In genomic region chr2:125644257-125644656, GRCh38 we compare ENCODE assay signal across 18 cellular contexts.
"Had no signal": no experiment of that assay in that cellular context is flagged by ENCODE, and none has a peak within 500 bp of the region (broad histone marks: within the 10 kb centered on the region; RNA-seq: fewer than 3 reads in every experiment).

No MANE protein-coding gene starts in this region.

- DNase-seq: effector memory CD4-positive, alpha-beta T cell; gastrocnemius medialis; mammary epithelial cell; naive thymus-derived CD8-positive, alpha-beta T cell; psoas muscle; spleen; stimulated activated CD4-positive, alpha-beta T cell treated with anti-CD3 and anti-CD28 coated beads, Interleukin-2, amount 100 ng/mL, for 24 hours; stimulated activated CD4-positive, alpha-beta T cell treated with anti-CD3 and anti-CD28 coated beads, Interleukin-4, amount 100 ng/mL, for 4 hours; stimulated activated naive B cell treated with anti-CD40 and anti-IgM and Interleukin-4, amounts not matched to agents 10 μg/mL and 1 μg/mL and 100 μg/mL, for 72 hours; stomach; substantia nigra had no signal

- H3K36me3 Mint-ChIP-seq: naive thymus-derived CD8-positive, alpha-beta T cell; stimulated activated naive B cell treated with anti-CD40 and anti-IgM and Interleukin-4, amounts not matched to agents 10 μg/mL and 1 μg/mL and 100 μg/mL, for 72 hours had no signal

- H3K27me3 Mint-ChIP-seq: naive thymus-derived CD8-positive, alpha-beta T cell; stimulated activated naive B cell treated with anti-CD40 and anti-IgM and Interleukin-4, amounts not matched to agents 10 μg/mL and 1 μg/mL and 100 μg/mL, for 72 hours had no signal

- H3K9me3 ChIP-seq: esophagus muscularis mucosa, gastrocnemius medialis, mucosa of descending colon, psoas muscle, spleen, thoracic aorta, transverse colon had no signal

- H3K4me3 ChIP-seq: esophagus muscularis mucosa, gastrocnemius medialis, mucosa of descending colon, psoas muscle, spleen, stomach, thoracic aorta, transverse colon had no signal

- H3K27me3 ChIP-seq: esophagus muscularis mucosa, gastrocnemius medialis, spleen, stomach, transverse colon had no signal

- H3K27ac ChIP-seq: epithelial cell of prostate, esophagus muscularis mucosa, gastrocnemius medialis, psoas muscle, spleen, stomach, thoracic aorta had no signal

- ATAC-seq: gastrocnemius medialis; left lobe of liver; naive thymus-derived CD8-positive, alpha-beta T cell; psoas muscle; sciatic nerve; stimulated activated naive B cell treated with anti-CD40 and anti-IgM and Interleukin-4, amounts not matched to agents 10 μg/mL and 1 μg/mL and 100 μg/mL, for 72 hours had no signal

- H3K36me3 ChIP-seq: esophagus muscularis mucosa, gastrocnemius medialis, spleen, stomach, thoracic aorta, transverse colon had no signal

- H3K4me1 Mint-ChIP-seq: naive thymus-derived CD8-positive, alpha-beta T cell; stimulated activated naive B cell treated with anti-CD40 and anti-IgM and Interleukin-4, amounts not matched to agents 10 μg/mL and 1 μg/mL and 100 μg/mL, for 72 hours had no signal

- H3K4me3 Mint-ChIP-seq: naive thymus-derived CD8-positive, alpha-beta T cell; stimulated activated naive B cell treated with anti-CD40 and anti-IgM and Interleukin-4, amounts not matched to agents 10 μg/mL and 1 μg/mL and 100 μg/mL, for 72 hours had no signal

- H3K27ac Mint-ChIP-seq: naive thymus-derived CD8-positive, alpha-beta T cell; stimulated activated naive B cell treated with anti-CD40 and anti-IgM and Interleukin-4, amounts not matched to agents 10 μg/mL and 1 μg/mL and 100 μg/mL, for 72 hours had no signal
